1 cellular context compared by ENCODE assay signal in the genomic region with DNA sequence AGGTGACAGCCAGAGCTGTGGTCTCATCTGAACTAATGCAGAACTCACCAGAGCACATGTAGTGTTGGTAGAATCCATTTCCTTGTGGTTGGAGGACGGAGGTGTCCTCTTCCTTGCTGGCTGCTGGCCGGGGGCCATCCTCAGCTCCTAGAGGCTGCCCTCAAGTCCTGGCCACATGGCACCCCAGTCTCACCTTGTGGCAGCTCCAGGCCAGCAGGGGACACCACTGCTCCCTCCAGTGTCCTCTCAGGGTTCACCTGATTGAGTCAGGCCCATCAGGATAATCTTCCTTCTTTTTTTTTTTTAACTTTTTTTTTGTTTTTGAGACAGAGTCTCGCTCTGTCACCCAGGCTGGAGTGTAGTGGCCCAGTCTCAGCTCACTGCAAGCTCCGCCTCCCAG.
TF ChIP-seq lines count a peak whose summit lies in the region.

No MANE protein-coding gene starts in this region.

TF ChIP-seq in GM23338, 12 proteins besides CTCF, POLR2A, EP300 and RAD21 (continued from another document):
- TF ChIP-seq JUNB (IDR thresholded peaks at IDR 0.05; ENCODE audit: unreplicated experiment) = no peak
- TF ChIP-seq POLR2AphosphoS5 (IDR thresholded peaks at IDR 0.05; ENCODE audit: low read depth) = no peak
